Comparison of ENCODE assay signal across 9 cellular contexts in genomic region chr16:57648590-57649442, GRCh38. TPM values are rescaled to one million over a fixed set of nuclear protein-coding genes. Genes with fewer than 3 reads are reported as not detected.
A peak's percentile ranks its signal among the peaks of the same experiment; 100 is the strongest.
DNase-seq lines count a peak whose midpoint lies in the region; ATAC-seq, FAIRE-seq and TF ChIP-seq lines count a peak whose summit lies in the region.
"Had no signal": no experiment of that assay in that cellular context is flagged by ENCODE, and none has a peak within 500 bp of the region (broad histone marks: within the 10 kb centered on the region; RNA-seq: fewer than 3 reads in every experiment).

No MANE protein-coding gene starts in this region.

- H3K4me1 Mint-ChIP-seq in CD14-positive monocyte = peaks cover 25% of the 10 kb centered on the region

- WGBS in pancreas, 2 donors = 41 to 43% methylated on average over 18 of the region's 18 CpGs

- intact Hi-C loops in CD14-positive monocyte (cut with micrococcal nuclease) (loop anchor here (1.0 to 5.0 kb wide), 7 partner anchors 43 to 88 kb away; partner anchors contain the start of genes DRC7 (in 1 of the 2) and KATNB1 (in 1 of the 2)), pancreas (cut with DNase I) (loop anchor here (2.0 to 10.0 kb wide), 4 partner anchors 46 to 73 kb away; no protein-coding TSS in a partner anchor), tibial artery (cut with DNase I; ENCODE audit: low total_unique reads) (loop anchor here (5.0 kb wide), 1 partner anchor 72 kb away; no protein-coding TSS in a partner anchor)

- H3K9me3 ChIP-seq in MG63 (no peaks in the 10 kb centered on the region), SJSA1 (replicated peaks) (no peaks in the 10 kb centered on the region), pancreas (no peaks in the 10 kb centered on the region), tibial artery (no peaks in the 10 kb centered on the region)

- H3K27me3 ChIP-seq in MG63 (no peaks in the 10 kb centered on the region), SJSA1 (replicated peaks) (no peaks in the 10 kb centered on the region), pancreas (no peaks in the 10 kb centered on the region), tibial artery (peaks cover 0 to 49% of the 10 kb centered on the region in 2 donors)

- no peak overlapping the region for H3K4me3 Mint-ChIP-seq in CD14-positive monocyte

- H3K4me3 ChIP-seq in MG63 = no peak overlapping the region
- no peak overlapping the region for H3K4me3 ChIP-seq in SJSA1
- no peak overlapping the region for H3K4me3 ChIP-seq in pancreas
- H3K4me3 ChIP-seq in tibial artery = no peak overlapping the region

- peak overlapping the region; percentile 26 to 93 (median 83) for H3K27ac Mint-ChIP-seq in CD14-positive monocyte

- H3K9me3 Mint-ChIP-seq in CD14-positive monocyte = peaks cover 0 to 5% (median 0%) of the 10 kb centered on the region in 7 donors
- H3K9me3 Mint-ChIP-seq: IgD-negative memory B cell had no signal

- ATAC-seq in GM19468 (IDR thresholded peaks at IDR 0.05; ENCODE audit: extremely low read depth, unreplicated experiment) (peak; percentile 38), pancreas (peak; percentile 69 to 94 (median 90))

- H3K4me1 ChIP-seq in SJSA1 (replicated peaks) = peaks cover 25% of the 10 kb centered on the region
- H3K4me1 ChIP-seq in pancreas = no peaks in the 10 kb centered on the region
- H3K4me1 ChIP-seq in tibial artery = peaks cover 0 to 6% (median 0%) of the 10 kb centered on the region in 4 donors

- H3K27ac ChIP-seq in SJSA1 (no peak overlapping the region), pancreas (peak overlapping the region in 2 of 4 donors; percentile 2 to 13), tibial artery (no peak overlapping the region)

- no peak for FAIRE-seq in pancreas (lab: Jason Lieb, UNC)

- H3K36me3 Mint-ChIP-seq in CD14-positive monocyte = no peaks in the 10 kb centered on the region
- H3K36me3 Mint-ChIP-seq: IgD-negative memory B cell had no signal

- peaks cover 23 to 39% (median 32%) of the 10 kb centered on the region in 3 donors for H3K27me3 Mint-ChIP-seq in CD14-positive monocyte (ENCODE audit: low read depth in 3 of 3)

- no peaks in the 10 kb centered on the region for H3K36me3 ChIP-seq in MG63
- H3K36me3 ChIP-seq in SJSA1 = no peaks in the 10 kb centered on the region
- peaks cover 3 to 31% (median 5%) of the 10 kb centered on the region in 3 donors for H3K36me3 ChIP-seq in pancreas
- H3K36me3 ChIP-seq in tibial artery = peaks cover 0 to 27% (median 0%) of the 10 kb centered on the region in 3 donors

- DNase-seq in CD14-positive monocyte (ENCODE audit: low spot score) (peak; percentile 87), MG63 (peak; percentile 73), SJSA1 (ENCODE audit: low read depth in 1 of 2, low spot score in 2 of 2) (peak; percentile 78 to 89), globus pallidus (ENCODE audit: low spot score) (peak; percentile 77), pancreas (peak; percentile 61 to 93 (median 85)), tibial artery (peak; percentile 60 to 75)
- DNase-seq in activated gamma-delta T cell treated with anti-CD3 and anti-CD28 coated beads, Interleukin-2, amount 50 U/mL, for 16 hours (ENCODE audit: low read depth) = peak; percentile 82

- TF ChIP-seq CTCF in CD14-positive monocyte (IDR thresholded peaks at IDR 0.05) (peak; percentile 100), pancreas (IDR thresholded peaks at IDR 0.05) (peak; percentile 100), tibial artery (IDR thresholded peaks at IDR 0.05) (peak; percentile 96 to 97)

RNA-seq across cellular contexts. Expression of gene ADGRG3, which starts 19.3 kb away (rescaled TPM):
- under 1 TPM in 1 of 2 donors, not detected in 1; 0.41 TPM for polyA plus RNA-seq in CD14-positive monocyte
- total RNA-seq in MG63 (2014; rRNA removed; shearing (Covaris generic); ENCODE audit: low replicate concordance) = not detected in 2 replicates
- not detected in 2 replicates for total RNA-seq in SJSA1 (2014; rRNA removed; shearing (Covaris generic))
- under 1 TPM; 0.14 to 0.73 (median 0.34) TPM for total RNA-seq in pancreas
- polyA plus RNA-seq in pancreas = under 1 TPM; 0.80 to 0.84 TPM
- polyA plus RNA-seq: IgD-negative memory B cell had no signal

RNA-seq across cellular contexts. Expression of gene ADGRG1, which starts 20.4 kb away (rescaled TPM):
- polyA plus RNA-seq in CD14-positive monocyte (under 1 TPM; 0.08 to 0.39 TPM), pancreas (10 to 100 TPM; 36.4 to 47.6 TPM)
- total RNA-seq in MG63 (2014; rRNA removed; shearing (Covaris generic); ENCODE audit: low replicate concordance) = 1.4 and 1.6 TPM in 2 replicates
- total RNA-seq in SJSA1 (2014; rRNA removed; shearing (Covaris generic)) = 0.47 TPM in 1 of 2 replicates, not detected in the other
- total RNA-seq in pancreas = 100 to 1,000 TPM in 1 of 6 donors, 10 to 100 TPM in 5; 51.3 to 102 (median 94.0) TPM

RNA-seq across cellular contexts. Expression of gene DRC7, which starts 45.8 kb away (rescaled TPM):
- under 1 TPM in 1 of 2 donors, not detected in 1; 0.11 TPM for polyA plus RNA-seq in CD14-positive monocyte
- not detected in 2 replicates for total RNA-seq in MG63 (2014; rRNA removed; shearing (Covaris generic); ENCODE audit: low replicate concordance)
- total RNA-seq in SJSA1 (2014; rRNA removed; shearing (Covaris generic)) = not detected in 2 replicates
- 1 to 10 TPM in 1 of 6 donors, under 1 TPM in 5; 0.28 to 2.4 (median 0.61) TPM for total RNA-seq in pancreas
- polyA plus RNA-seq in pancreas = 1 to 10 TPM; 1.5 to 2.0 TPM
- polyA plus RNA-seq: IgD-negative memory B cell had no signal

Comparison
In these comparisons a context has a peak if more than half of its experiments do, and no peak if none do; other contexts are left out.
1. RNA of gene ADGRG1, which starts 20.4 kb away (total RNA-seq): 51.3 to 102 TPM in pancreas; 1.4 to 1.6 TPM in MG63 and 0.47 TPM in SJSA1; every median in the first group is over 10 times any median in the second.
2. Peak in every context shown above with its lines, with median percentiles within 50 percentile points of each other: DNase-seq and CTCF ChIP-seq.